ENCODE assay signal across 34 cellular contexts in genomic region chr16:66811043-66811442, GRCh38. TPM values are rescaled to one million over a fixed set of nuclear protein-coding genes. Genes with fewer than 3 reads are reported as not detected.
"Had no signal": no experiment of that assay in that cellular context is flagged by ENCODE, and none has a peak within 500 bp of the region (broad histone marks: within the 10 kb centered on the region; RNA-seq: fewer than 3 reads in every experiment).

No MANE protein-coding gene starts in this region.

- H3K27ac ChIP-seq: colonic mucosa, epithelial cell of prostate, gastrocnemius medialis, heart right ventricle, hepatocyte, left lung, lower lobe of right lung had no signal

- H3K27me3 Mint-ChIP-seq: dendritic cell treated with granulocyte-macrophage colony-stimulating factor and Interleukin-4, amounts not matched to agents 40 ng/mL and 50 ng/mL, for 4 days; effector memory CD8-positive, alpha-beta T cell had no signal

- H3K4me1 Mint-ChIP-seq: endodermal cell, immature natural killer cell, mesothelial cell of epicardium had no signal

- ATAC-seq: effector memory CD8-positive, alpha-beta T cell; gastrocnemius medialis; heart right ventricle; left lung; lower lobe of right lung; mucosa of descending colon had no signal

- H3K4me1 ChIP-seq: colonic mucosa, gastrocnemius medialis, heart right ventricle, left lung, lower lobe of right lung had no signal

- H3K27ac Mint-ChIP-seq: dendritic cell treated with granulocyte-macrophage colony-stimulating factor and Interleukin-4, amounts not matched to agents 40 ng/mL and 50 ng/mL, for 4 days; effector memory CD8-positive, alpha-beta T cell; endodermal cell; mesothelial cell of epicardium had no signal

- H3K4me3 Mint-ChIP-seq: dendritic cell treated with granulocyte-macrophage colony-stimulating factor and Interleukin-4, amounts not matched to agents 40 ng/mL and 50 ng/mL, for 4 days; effector memory CD8-positive, alpha-beta T cell; endodermal cell; immature natural killer cell; mesothelial cell of epicardium had no signal

- DNase-seq: colonic mucosa; cortex of kidney; effector CD8-positive, alpha-beta T cell; effector memory CD8-positive, alpha-beta T cell; endodermal cell; erythroblast; esophagus squamous epithelium; foreskin fibroblast; foreskin melanocyte; gastrocnemius medialis; glutamatergic neuron; heart right ventricle; hypothalamus; immature natural killer cell; islet precursor cell; left cardiac atrium; left lung; left ventricle myocardium superior; lower lobe of right lung; mesenchymal stem cell; mucosa of descending colon had no signal

- H3K4me3 ChIP-seq: colonic mucosa, esophagus squamous epithelium, gastrocnemius medialis, heart right ventricle, hepatocyte, left lung, lower lobe of right lung, mucosa of descending colon had no signal

- H3K9me3 ChIP-seq: colonic mucosa, esophagus squamous epithelium, gastrocnemius medialis, heart right ventricle, left lung, lower lobe of right lung, mucosa of descending colon had no signal

- H3K27me3 ChIP-seq: colonic mucosa, esophagus squamous epithelium, gastrocnemius medialis, heart right ventricle, hepatocyte, left lung had no signal

- H3K9me3 Mint-ChIP-seq: dendritic cell treated with granulocyte-macrophage colony-stimulating factor and Interleukin-4, amounts not matched to agents 40 ng/mL and 50 ng/mL, for 4 days; effector memory CD8-positive, alpha-beta T cell; endodermal cell; immature natural killer cell; mesothelial cell of epicardium had no signal

RNA-seq across cellular contexts. Expression of gene TERB1, which starts 9.7 kb away (rescaled TPM):
- total RNA-seq: chondrocyte, dermis microvascular lymphatic vessel endothelial cell, endodermal cell, esophagus squamous epithelium, gastrocnemius medialis, glomerular endothelial cell, kidney epithelial cell, left cardiac atrium, left lung, left ventricle myocardium superior, lower lobe of right lung, mesenteric fat pad, myocyte had no signal
- polyA plus RNA-seq: heart right ventricle, hepatocyte had no signal

RNA-seq across cellular contexts. Expression of gene CA7, which starts 33.2 kb away (rescaled TPM):
- total RNA-seq: chondrocyte, dermis microvascular lymphatic vessel endothelial cell, endodermal cell, esophagus mucosa, esophagus squamous epithelium, glomerular endothelial cell, heart right ventricle, kidney epithelial cell, left cardiac atrium, left lung, left ventricle myocardium superior, lower leg skin, lower lobe of right lung, lung microvascular endothelial cell, mesenteric fat pad, mesothelial cell of epicardium had no signal
- polyA plus RNA-seq: heart right ventricle had no signal
